In the genomic region with DNA sequence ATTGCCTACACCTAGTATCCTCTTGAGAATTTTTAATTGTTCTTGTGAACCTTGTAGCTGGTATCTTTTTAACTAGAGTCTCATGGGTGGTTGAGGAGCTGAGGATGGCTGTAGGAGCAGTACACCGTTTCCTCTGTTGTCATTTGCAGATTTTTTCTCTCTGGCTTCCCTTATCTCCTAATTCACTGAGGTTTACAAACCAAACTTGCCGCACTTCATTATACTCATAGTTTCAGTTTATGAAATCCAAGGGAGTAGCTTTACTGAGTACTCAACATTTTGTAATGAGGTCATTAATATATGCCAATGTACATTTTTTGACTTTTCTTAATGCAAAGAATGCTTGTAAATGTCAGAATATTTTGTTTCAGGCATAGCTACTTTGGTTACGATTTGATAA, we compare ENCODE assay signal across 4 cellular contexts.
"Had no signal": no experiment of that assay in that cellular context is flagged by ENCODE, and none has a peak within 500 bp of the region (broad histone marks: within the 10 kb centered on the region; RNA-seq: fewer than 3 reads in every experiment).

No MANE protein-coding gene starts in this region.

- H3K4me3 ChIP-seq: GM23338 had no signal

- H2AFZ ChIP-seq: GM23338 had no signal

- ATAC-seq: GM23338 had no signal

- H3K4me2 ChIP-seq: GM23338 had no signal

- DNase-seq: H9, HCEC 1CT, KBM-7 had no signal
